19 cellular contexts compared by ENCODE assay signal in the genomic region with DNA sequence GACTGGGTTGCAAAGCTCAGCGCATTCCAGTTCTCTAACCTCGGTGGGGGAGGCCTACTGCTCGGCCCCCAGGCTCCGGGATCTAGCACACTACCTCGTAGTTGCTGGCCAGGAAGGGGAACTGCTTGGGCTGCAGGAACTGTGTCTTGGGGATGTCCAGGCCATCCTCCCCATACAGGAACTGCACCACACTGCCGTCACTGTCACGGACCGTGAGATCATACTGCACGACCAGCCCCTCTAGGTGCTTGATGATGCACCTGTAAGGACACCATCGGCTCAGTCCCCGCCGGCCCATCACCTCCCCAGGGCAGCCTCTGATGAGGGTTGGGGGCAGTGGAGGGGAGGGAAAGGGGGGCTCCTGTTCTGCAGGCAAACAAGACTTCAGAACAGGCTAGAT.
"Had no signal": no experiment of that assay in that cellular context is flagged by ENCODE, and none has a peak within 500 bp of the region (broad histone marks: within the 10 kb centered on the region; RNA-seq: fewer than 3 reads in every experiment).

No MANE protein-coding gene starts in this region.

- H3K4me1 ChIP-seq: foreskin keratinocyte had no signal

- H3K9me3 Mint-ChIP-seq: activated naive CD4-positive, alpha-beta T cell treated with anti-CD3 and anti-CD28 coated beads, Interleukin-2, amount 50 U/mL, for 72 hours; stimulated activated naive B cell treated with anti-CD40 and anti-IgM and Interleukin-4, amounts not matched to agents 10 μg/mL and 1 μg/mL and 100 μg/mL, for 72 hours had no signal

- DNase-seq: activated CD4-positive, alpha-beta T cell treated with anti-CD3 and anti-CD28 coated beads for 1 hour; activated gamma-delta T cell; amniotic stem cell; foreskin keratinocyte; mammary epithelial cell; occipital lobe; psoas muscle; spleen; stimulated activated CD4-positive, alpha-beta T cell treated with anti-CD3 and anti-CD28 coated beads, Interleukin-4, amount 100 ng/mL, for 4 hours; stimulated activated naive B cell treated with anti-CD40 and anti-IgM and Interleukin-4, amounts not matched to agents 10 μg/mL and 1 μg/mL and 100 μg/mL, for 72 hours; thyroid gland; WERI-Rb-1 had no signal

- H3K9me3 ChIP-seq: psoas muscle, spleen, thyroid gland had no signal

- H3K4me3 Mint-ChIP-seq: stimulated activated naive B cell treated with anti-CD40 and anti-IgM and Interleukin-4, amounts not matched to agents 10 μg/mL and 1 μg/mL and 100 μg/mL, for 72 hours had no signal

- H3K27me3 ChIP-seq: cardiac muscle cell, dorsolateral prefrontal cortex, foreskin keratinocyte, hepatocyte, spleen, thyroid gland had no signal

- H3K27me3 Mint-ChIP-seq: stimulated activated naive B cell treated with anti-CD40 and anti-IgM and Interleukin-4, amounts not matched to agents 10 μg/mL and 1 μg/mL and 100 μg/mL, for 72 hours had no signal

- ATAC-seq: activated naive CD4-positive, alpha-beta T cell treated with anti-CD3 and anti-CD28 coated beads, Interleukin-2, amount 50 U/mL, for 72 hours; foreskin keratinocyte; left lobe of liver; psoas muscle; stimulated activated naive B cell treated with anti-CD40 and anti-IgM and Interleukin-4, amounts not matched to agents 10 μg/mL and 1 μg/mL and 100 μg/mL, for 72 hours had no signal

- H3K4me3 ChIP-seq: cardiac muscle cell, dorsolateral prefrontal cortex, hepatocyte, psoas muscle, SK-N-MC, spleen, thyroid gland had no signal

- H3K27ac ChIP-seq: cardiac muscle cell, dorsolateral prefrontal cortex, epithelial cell of prostate, foreskin keratinocyte, hepatocyte, psoas muscle, SK-N-MC, spleen, WERI-Rb-1 had no signal
